Comparison of ENCODE assay signal across 1 cellular context in the genomic region with DNA sequence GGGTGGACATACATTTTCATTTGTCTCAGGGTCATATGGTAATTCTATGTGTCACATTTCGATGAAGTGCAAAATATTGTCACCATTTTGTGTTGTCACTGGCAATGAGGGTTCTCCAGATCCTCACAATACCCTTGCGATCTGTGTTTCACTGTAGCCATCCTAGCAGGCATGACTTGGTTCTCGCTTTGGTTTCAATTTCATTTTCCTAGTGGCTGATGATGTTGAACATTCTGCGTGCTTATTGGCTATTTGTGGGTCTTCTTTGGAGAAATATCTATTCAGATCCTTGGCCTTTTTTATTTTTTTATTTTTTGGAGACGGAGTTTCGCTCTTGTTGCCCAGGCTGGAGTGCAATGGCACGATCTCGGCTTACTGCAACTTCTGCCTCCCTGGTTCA.
TF ChIP-seq lines count a peak whose summit lies in the region.

No MANE protein-coding gene starts in this region.

TF ChIP-seq in K562, 482 proteins besides CTCF, POLR2A, EP300 and RAD21 (continued from another document):
- TF ChIP-seq, protein P1, sequence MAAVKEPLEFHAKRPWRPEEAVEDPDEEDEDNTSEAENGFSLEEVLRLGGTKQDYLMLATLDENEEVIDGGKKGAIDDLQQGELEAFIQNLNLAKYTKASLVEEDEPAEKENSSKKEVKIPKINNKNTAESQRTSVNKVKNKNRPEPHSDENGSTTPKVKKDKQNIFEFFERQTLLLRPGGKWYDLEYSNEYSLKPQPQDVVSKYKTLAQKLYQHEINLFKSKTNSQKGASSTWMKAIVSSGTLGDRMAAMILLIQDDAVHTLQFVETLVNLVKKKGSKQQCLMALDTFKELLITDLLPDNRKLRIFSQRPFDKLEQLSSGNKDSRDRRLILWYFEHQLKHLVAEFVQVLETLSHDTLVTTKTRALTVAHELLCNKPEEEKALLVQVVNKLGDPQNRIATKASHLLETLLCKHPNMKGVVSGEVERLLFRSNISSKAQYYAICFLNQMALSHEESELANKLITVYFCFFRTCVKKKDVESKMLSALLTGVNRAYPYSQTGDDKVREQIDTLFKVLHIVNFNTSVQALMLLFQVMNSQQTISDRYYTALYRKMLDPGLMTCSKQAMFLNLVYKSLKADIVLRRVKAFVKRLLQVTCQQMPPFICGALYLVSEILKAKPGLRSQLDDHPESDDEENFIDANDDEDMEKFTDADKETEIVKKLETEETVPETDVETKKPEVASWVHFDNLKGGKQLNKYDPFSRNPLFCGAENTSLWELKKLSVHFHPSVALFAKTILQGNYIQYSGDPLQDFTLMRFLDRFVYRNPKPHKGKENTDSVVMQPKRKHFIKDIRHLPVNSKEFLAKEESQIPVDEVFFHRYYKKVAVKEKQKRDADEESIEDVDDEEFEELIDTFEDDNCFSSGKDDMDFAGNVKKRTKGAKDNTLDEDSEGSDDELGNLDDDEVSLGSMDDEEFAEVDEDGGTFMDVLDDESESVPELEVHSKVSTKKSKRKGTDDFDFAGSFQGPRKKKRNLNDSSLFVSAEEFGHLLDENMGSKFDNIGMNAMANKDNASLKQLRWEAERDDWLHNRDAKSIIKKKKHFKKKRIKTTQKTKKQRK (IDR thresholded peaks at IDR 0.05; ENCODE audit: borderline replicate concordance, low read depth, low read length): no peak
- TF ChIP-seq, protein P2, sequence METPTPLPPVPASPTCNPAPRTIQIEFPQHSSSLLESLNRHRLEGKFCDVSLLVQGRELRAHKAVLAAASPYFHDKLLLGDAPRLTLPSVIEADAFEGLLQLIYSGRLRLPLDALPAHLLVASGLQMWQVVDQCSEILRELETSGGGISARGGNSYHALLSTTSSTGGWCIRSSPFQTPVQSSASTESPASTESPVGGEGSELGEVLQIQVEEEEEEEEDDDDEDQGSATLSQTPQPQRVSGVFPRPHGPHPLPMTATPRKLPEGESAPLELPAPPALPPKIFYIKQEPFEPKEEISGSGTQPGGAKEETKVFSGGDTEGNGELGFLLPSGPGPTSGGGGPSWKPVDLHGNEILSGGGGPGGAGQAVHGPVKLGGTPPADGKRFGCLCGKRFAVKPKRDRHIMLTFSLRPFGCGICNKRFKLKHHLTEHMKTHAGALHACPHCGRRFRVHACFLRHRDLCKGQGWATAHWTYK (CRISPR knock-in tag; IDR thresholded peaks at IDR 0.05): no peak
- TF ChIP-seq CCNT2 (IDR thresholded peaks at IDR 0.05; ENCODE audit: borderline replicate concordance, extremely low read depth, insufficient read length, low read depth, low read length) (no peak), GABPB1 (CRISPR knock-in tag; IDR thresholded peaks at IDR 0.05) (no peak), EHMT2 (IDR thresholded peaks at IDR 0.05) (no peak), ZNF668 (CRISPR knock-in tag; IDR thresholded peaks at IDR 0.05) (no peak), MBD2 (IDR thresholded peaks at IDR 0.05; ENCODE audit: borderline replicate concordance, low read depth) (no peak), TFAM (CRISPR knock-in tag; conservative IDR thresholded peaks at IDR 0.05) (no peak), PHB2 (IDR thresholded peaks at IDR 0.05; ENCODE audit: low read depth) (no peak), ZNF324 (CRISPR knock-in tag; IDR thresholded peaks at IDR 0.05) (no peak)
- TF ChIP-seq, protein P3, sequence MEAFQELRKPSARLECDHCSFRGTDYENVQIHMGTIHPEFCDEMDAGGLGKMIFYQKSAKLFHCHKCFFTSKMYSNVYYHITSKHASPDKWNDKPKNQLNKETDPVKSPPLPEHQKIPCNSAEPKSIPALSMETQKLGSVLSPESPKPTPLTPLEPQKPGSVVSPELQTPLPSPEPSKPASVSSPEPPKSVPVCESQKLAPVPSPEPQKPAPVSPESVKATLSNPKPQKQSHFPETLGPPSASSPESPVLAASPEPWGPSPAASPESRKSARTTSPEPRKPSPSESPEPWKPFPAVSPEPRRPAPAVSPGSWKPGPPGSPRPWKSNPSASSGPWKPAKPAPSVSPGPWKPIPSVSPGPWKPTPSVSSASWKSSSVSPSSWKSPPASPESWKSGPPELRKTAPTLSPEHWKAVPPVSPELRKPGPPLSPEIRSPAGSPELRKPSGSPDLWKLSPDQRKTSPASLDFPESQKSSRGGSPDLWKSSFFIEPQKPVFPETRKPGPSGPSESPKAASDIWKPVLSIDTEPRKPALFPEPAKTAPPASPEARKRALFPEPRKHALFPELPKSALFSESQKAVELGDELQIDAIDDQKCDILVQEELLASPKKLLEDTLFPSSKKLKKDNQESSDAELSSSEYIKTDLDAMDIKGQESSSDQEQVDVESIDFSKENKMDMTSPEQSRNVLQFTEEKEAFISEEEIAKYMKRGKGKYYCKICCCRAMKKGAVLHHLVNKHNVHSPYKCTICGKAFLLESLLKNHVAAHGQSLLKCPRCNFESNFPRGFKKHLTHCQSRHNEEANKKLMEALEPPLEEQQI (IDR thresholded peaks at IDR 0.05): no peak
- TF ChIP-seq, protein P4, sequence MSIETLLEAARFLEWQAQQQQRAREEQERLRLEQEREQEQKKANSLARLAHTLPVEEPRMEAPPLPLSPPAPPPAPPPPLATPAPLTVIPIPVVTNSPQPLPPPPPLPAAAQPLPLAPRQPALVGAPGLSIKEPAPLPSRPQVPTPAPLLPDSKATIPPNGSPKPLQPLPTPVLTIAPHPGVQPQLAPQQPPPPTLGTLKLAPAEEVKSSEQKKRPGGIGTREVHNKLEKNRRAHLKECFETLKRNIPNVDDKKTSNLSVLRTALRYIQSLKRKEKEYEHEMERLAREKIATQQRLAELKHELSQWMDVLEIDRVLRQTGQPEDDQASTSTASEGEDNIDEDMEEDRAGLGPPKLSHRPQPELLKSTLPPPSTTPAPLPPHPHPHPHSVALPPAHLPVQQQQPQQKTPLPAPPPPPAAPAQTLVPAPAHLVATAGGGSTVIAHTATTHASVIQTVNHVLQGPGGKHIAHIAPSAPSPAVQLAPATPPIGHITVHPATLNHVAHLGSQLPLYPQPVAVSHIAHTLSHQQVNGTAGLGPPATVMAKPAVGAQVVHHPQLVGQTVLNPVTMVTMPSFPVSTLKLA (conservative IDR thresholded peaks at IDR 0.05): no peak
- TF ChIP-seq, protein P5, sequence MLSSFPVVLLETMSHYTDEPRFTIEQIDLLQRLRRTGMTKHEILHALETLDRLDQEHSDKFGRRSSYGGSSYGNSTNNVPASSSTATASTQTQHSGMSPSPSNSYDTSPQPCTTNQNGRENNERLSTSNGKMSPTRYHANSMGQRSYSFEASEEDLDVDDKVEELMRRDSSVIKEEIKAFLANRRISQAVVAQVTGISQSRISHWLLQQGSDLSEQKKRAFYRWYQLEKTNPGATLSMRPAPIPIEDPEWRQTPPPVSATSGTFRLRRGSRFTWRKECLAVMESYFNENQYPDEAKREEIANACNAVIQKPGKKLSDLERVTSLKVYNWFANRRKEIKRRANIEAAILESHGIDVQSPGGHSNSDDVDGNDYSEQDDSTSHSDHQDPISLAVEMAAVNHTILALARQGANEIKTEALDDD (IDR thresholded peaks at IDR 0.05): no peak
